In the genomic region with DNA sequence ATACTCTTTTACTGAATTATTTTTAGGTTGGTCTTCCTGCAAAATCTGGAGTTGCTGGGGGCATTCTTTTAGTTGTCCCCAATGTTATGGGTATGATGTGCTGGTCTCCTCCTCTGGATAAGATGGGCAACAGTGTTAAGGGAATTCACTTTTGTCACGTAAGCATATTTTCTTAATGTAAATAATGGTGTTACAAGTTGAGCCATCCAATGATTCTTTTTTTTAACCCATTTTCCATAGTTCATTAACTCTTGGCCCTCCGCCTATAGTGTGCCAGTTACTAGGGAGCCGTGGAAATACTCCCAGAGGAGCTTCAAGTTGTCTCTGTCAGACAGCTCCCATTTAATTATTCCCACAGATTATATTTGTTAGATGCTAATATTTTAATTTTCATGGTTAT, we compare ENCODE assay signal across 27 cellular contexts. TPM values are rescaled to one million over a fixed set of nuclear protein-coding genes. Genes with fewer than 3 reads are reported as not detected.
DNase-seq lines count a peak whose midpoint lies in the region; FAIRE-seq and TF ChIP-seq lines count a peak whose summit lies in the region.
"Had no signal": no experiment of that assay in that cellular context is flagged by ENCODE, and none has a peak within 500 bp of the region (broad histone marks: within the 10 kb centered on the region; RNA-seq: fewer than 3 reads in every experiment).

No MANE protein-coding gene starts in this region.

- no peaks in the 10 kb centered on the region for H3K9me3 ChIP-seq in GM23248 (ENCODE audit: low read depth)
- no peaks in the 10 kb centered on the region for H3K9me3 ChIP-seq in kidney (ENCODE audit: control insufficient read depth in 1 of 2, low read length in 2 of 2)
- no peaks in the 10 kb centered on the region for H3K9me3 ChIP-seq in right atrium auricular region
- H3K9me3 ChIP-seq: heart right ventricle, neutrophil, psoas muscle, thoracic aorta had no signal

- WGBS in GM23248 (ENCODE audit: low coverage in 1 of 2, low lambda C conversion rate in 2 of 2, missing lambda C conversion rate in 2 of 2), 2 experiments = 95 to 100% methylated on average over 3 of the region's 3 CpGs

- FAIRE-seq in RCC 7860 (lab: Jason Lieb, UNC) = no peak
- no peak for FAIRE-seq in kidney (lab: Jason Lieb, UNC)
- FAIRE-seq: bronchial epithelial cell, colon, urothelium cell line had no signal

- no peak overlapping the region for H2AFZ ChIP-seq in GM23248

- H3K4me3 Mint-ChIP-seq in activated T-helper 1 cell treated with anti-CD3 and anti-CD28 coated beads, Interleukin-12 subunit alpha, Interleukin-12 subunit beta, Interleukin-2, Interleukin-4 antibody, amounts not matched to agents 30 ng/mL and 10 ng/mL and 1 ng/mL, durations not matched to agents 14 hours and 24 hours and 36 hours = no peak overlapping the region
- H3K4me3 Mint-ChIP-seq: activated CD4-positive, alpha-beta T cell treated with anti-CD3 and anti-CD28 coated beads for 36 hours; activated CD8-positive, alpha-beta memory T cell treated with anti-CD3 and anti-CD28 coated beads, Interleukin-2, amount 10 ng/mL, durations not matched to agents 7 days and 5 days; CD14-positive monocyte; stimulated activated naive CD8-positive, alpha-beta T cell treated with anti-CD3 and anti-CD28 coated beads, Interleukin-15, Interleukin-2, amounts not matched to agents 100 ng/mL and 50 ng/mL, for 24 hours; T-helper 2 cell treated with Interferon-gamma antibody and Interleukin-4, amounts not matched to agents 5 μg/mL and 100 μg/mL, for 36 hours had no signal

- peaks cover 5% of the 10 kb centered on the region for H3K4me1 Mint-ChIP-seq in activated T-helper 1 cell treated with anti-CD3 and anti-CD28 coated beads, Interleukin-12 subunit alpha, Interleukin-12 subunit beta, Interleukin-2, Interleukin-4 antibody, amounts not matched to agents 30 ng/mL and 10 ng/mL and 1 ng/mL, durations not matched to agents 14 hours and 24 hours and 36 hours (ENCODE audit: low read depth)
- H3K4me1 Mint-ChIP-seq: CD14-positive monocyte had no signal

- peak; percentile 76 for DNase-seq in Caki2 (ENCODE audit: low read depth)
- DNase-seq in GM23248 = no peak
- DNase-seq in RCC 7860 (ENCODE audit: low spot score) = peak; percentile 52
- DNase-seq in kidney = no peak
- DNase-seq in effector CD8-positive, alpha-beta T cell (lab: John Stamatoyannopoulos, UW) = no peak
- no peak for DNase-seq in right atrium auricular region (ENCODE audit: low spot score)
- DNase-seq in activated T-helper 1 cell treated with anti-CD3 and anti-CD28 coated beads, Interleukin-12 subunit alpha, Interleukin-12 subunit beta, Interleukin-2, Interleukin-4 antibody, amounts not matched to agents 30 ng/mL and 10 ng/mL and 1 ng/mL, durations not matched to agents 14 hours and 24 hours and 36 hours (ENCODE audit: low spot score) = no peak
- DNase-seq: activated CD4-positive, alpha-beta T cell treated with anti-CD3 and anti-CD28 coated beads for 36 hours; activated CD8-positive, alpha-beta memory T cell treated with anti-CD3 and anti-CD28 coated beads, Interleukin-2, amount 10 ng/mL, durations not matched to agents 7 days and 5 days; activated naive CD4-positive, alpha-beta T cell treated with Interleukin-2 at 50 U/mL for 16 hours; activated T-cell treated with anti-CD3 and anti-CD28 coated beads, Interleukin-2, amount 50 U/mL, for 48 hours; amniotic stem cell; Calu3; effector memory CD4-positive, alpha-beta T cell; heart right ventricle; left cardiac atrium; mammary epithelial cell; psoas muscle had no signal

- H4K20me1 ChIP-seq in GM23248 (ENCODE audit: insufficient read depth) = 0 out of 2 replicates have a peak, but pooled peaks cover 3% of the 10 kb centered on the region

- H3K27ac ChIP-seq in GM23248 (peak overlapping the region; percentile 40), kidney (ENCODE audit: low read depth in 2 of 2, low read length in 2 of 2) (peak overlapping the region; percentile 32 to 39), right atrium auricular region (no peak overlapping the region)
- H3K27ac ChIP-seq: heart right ventricle, HL-60, neutrophil, psoas muscle, thoracic aorta had no signal

- peaks cover 86% of the 10 kb centered on the region for H3K79me2 ChIP-seq in GM23248 (ENCODE audit: insufficient read depth)

- H3K4me3 ChIP-seq in GM23248 (no peak overlapping the region), kidney (ENCODE audit: low read length in 2 of 2) (peak overlapping the region; percentile 44 to 51), right atrium auricular region (no peak overlapping the region)
- H3K4me3 ChIP-seq: heart right ventricle, psoas muscle, thoracic aorta had no signal

- peaks cover 39% of the 10 kb centered on the region for H3K36me3 Mint-ChIP-seq in activated T-helper 1 cell treated with anti-CD3 and anti-CD28 coated beads, Interleukin-12 subunit alpha, Interleukin-12 subunit beta, Interleukin-2, Interleukin-4 antibody, amounts not matched to agents 30 ng/mL and 10 ng/mL and 1 ng/mL, durations not matched to agents 14 hours and 24 hours and 36 hours (ENCODE audit: low read depth)

- in situ Hi-C loops in Caki2 (cut with HindIII; ENCODE audit: low pct_unique_long_range_greater_than_20kb, low sequenced_read_pairs) (no loop called here), GM23248 (cut with MboI) (no loop called here)

- H3K4me1 ChIP-seq in GM23248 (ENCODE audit: insufficient read depth) (peaks cover 31% of the 10 kb centered on the region), kidney (ENCODE audit: control insufficient read depth in 1 of 2, insufficient read depth in 1 of 2, low read depth in 1 of 2, low read length in 2 of 2) (peaks cover 3 to 7% of the 10 kb centered on the region in 2 donors), right atrium auricular region (no peaks in the 10 kb centered on the region)
- H3K4me1 ChIP-seq: psoas muscle had no signal

- TF ChIP-seq CTCF in kidney (IDR thresholded peaks at IDR 0.05; ENCODE audit: borderline replicate concordance, extremely low read depth, insufficient read depth) = no peak
- TF ChIP-seq CTCF in right atrium auricular region (IDR thresholded peaks at IDR 0.05) = no peak

- peaks cover 92% of the 10 kb centered on the region for H3K36me3 ChIP-seq in GM23248 (ENCODE audit: low read depth)
- peaks cover 0 to 3% of the 10 kb centered on the region in 2 donors for H3K36me3 ChIP-seq in kidney (ENCODE audit: control insufficient read depth in 1 of 2, insufficient read depth in 2 of 2, low read length in 2 of 2)
- H3K36me3 ChIP-seq in right atrium auricular region = peaks cover 37% of the 10 kb centered on the region

- no peaks in the 10 kb centered on the region for H3K9me2 ChIP-seq in GM23248 (ENCODE audit: insufficient read depth)

- H3K9me3 Mint-ChIP-seq in activated T-helper 1 cell treated with anti-CD3 and anti-CD28 coated beads, Interleukin-12 subunit alpha, Interleukin-12 subunit beta, Interleukin-2, Interleukin-4 antibody, amounts not matched to agents 30 ng/mL and 10 ng/mL and 1 ng/mL, durations not matched to agents 14 hours and 24 hours and 36 hours = no peaks in the 10 kb centered on the region
- H3K9me3 Mint-ChIP-seq: CD14-positive monocyte; stimulated activated naive CD8-positive, alpha-beta T cell treated with anti-CD3 and anti-CD28 coated beads, Interleukin-15, Interleukin-2, amounts not matched to agents 100 ng/mL and 50 ng/mL, for 24 hours; T-helper 2 cell treated with Interferon-gamma antibody and Interleukin-4, amounts not matched to agents 5 μg/mL and 100 μg/mL, for 36 hours had no signal

- no peaks in the 10 kb centered on the region for H3K27me3 Mint-ChIP-seq in activated T-helper 1 cell treated with anti-CD3 and anti-CD28 coated beads, Interleukin-12 subunit alpha, Interleukin-12 subunit beta, Interleukin-2, Interleukin-4 antibody, amounts not matched to agents 30 ng/mL and 10 ng/mL and 1 ng/mL, durations not matched to agents 14 hours and 24 hours and 36 hours (ENCODE audit: insufficient read depth)
- H3K27me3 Mint-ChIP-seq: activated CD4-positive, alpha-beta T cell treated with anti-CD3 and anti-CD28 coated beads for 36 hours; activated CD8-positive, alpha-beta memory T cell treated with anti-CD3 and anti-CD28 coated beads, Interleukin-2, amount 10 ng/mL, durations not matched to agents 7 days and 5 days; stimulated activated naive CD8-positive, alpha-beta T cell treated with anti-CD3 and anti-CD28 coated beads, Interleukin-15, Interleukin-2, amounts not matched to agents 100 ng/mL and 50 ng/mL, for 24 hours had no signal

- intact Hi-C loops in kidney (cut with DNase I) = no loop called here
- intact Hi-C loops in activated T-helper 1 cell treated with anti-CD3 and anti-CD28 coated beads, Interleukin-12 subunit alpha, Interleukin-12 subunit beta, Interleukin-2, Interleukin-4 antibody, amounts not matched to agents 30 ng/mL and 10 ng/mL and 1 ng/mL, durations not matched to agents 14 hours and 24 hours and 36 hours (cut with micrococcal nuclease) = loop anchor here (2.0 kb wide), 1 partner anchor 40 kb away; no protein-coding TSS in a partner anchor

- H3K27me3 ChIP-seq in GM23248 (replicated peaks; ENCODE audit: insufficient read depth) (no peaks in the 10 kb centered on the region), right atrium auricular region (no peaks in the 10 kb centered on the region)
- H3K27me3 ChIP-seq: heart right ventricle, neutrophil had no signal

- H3K4me2 ChIP-seq in GM23248 (ENCODE audit: unreplicated experiment) = no peak overlapping the region

- peaks cover 83% of the 10 kb centered on the region for H3F3A ChIP-seq in GM23248 (ENCODE audit: insufficient read depth)

- H3K27ac Mint-ChIP-seq in activated T-helper 1 cell treated with anti-CD3 and anti-CD28 coated beads, Interleukin-12 subunit alpha, Interleukin-12 subunit beta, Interleukin-2, Interleukin-4 antibody, amounts not matched to agents 30 ng/mL and 10 ng/mL and 1 ng/mL, durations not matched to agents 14 hours and 24 hours and 36 hours = no peak overlapping the region
- H3K27ac Mint-ChIP-seq: activated CD4-positive, alpha-beta T cell treated with anti-CD3 and anti-CD28 coated beads for 36 hours; activated CD8-positive, alpha-beta memory T cell treated with anti-CD3 and anti-CD28 coated beads, Interleukin-2, amount 10 ng/mL, durations not matched to agents 7 days and 5 days; stimulated activated naive CD8-positive, alpha-beta T cell treated with anti-CD3 and anti-CD28 coated beads, Interleukin-15, Interleukin-2, amounts not matched to agents 100 ng/mL and 50 ng/mL, for 24 hours; T-helper 2 cell treated with Interferon-gamma antibody and Interleukin-4, amounts not matched to agents 5 μg/mL and 100 μg/mL, for 36 hours had no signal

- H3K9ac ChIP-seq in GM23248 = no peak overlapping the region
- no peak overlapping the region for H3K9ac ChIP-seq in kidney (ENCODE audit: low read length in 2 of 2)

RNA-seq across cellular contexts. Expression of a gene that starts 49.8 kb away (rescaled TPM):
- 270 and 324 TPM in 2 replicates for total RNA-seq in Caki2 (2014; rRNA removed; shearing (Covaris generic); ENCODE audit: low replicate concordance)
- 362 and 426 TPM in 2 replicates for total RNA-seq in GM23248 (2014; rRNA removed; shearing (Covaris generic))
- 81.0 and 96.0 TPM in 2 replicates for polyA plus RNA-seq in GM23248 (2016; fragmentation: Nextera tagmentation; extraction: Ambion mirVana)
- 230 TPM for total RNA-seq in kidney
- 196 TPM for polyA plus RNA-seq in kidney (ENCODE audit: insufficient read depth, low read depth, low replicate concordance)
- 10 to 100 TPM; 53.7 to 77.2 TPM for total RNA-seq in right atrium auricular region
- 220 and 237 TPM in 2 replicates for total RNA-seq in activated T-helper 1 cell treated with anti-CD3 and anti-CD28 coated beads, Interleukin-12 subunit alpha, Interleukin-12 subunit beta, Interleukin-2, Interleukin-4 antibody, amounts not matched to agents 30 ng/mL and 10 ng/mL and 1 ng/mL, durations not matched to agents 14 hours and 24 hours and 36 hours

Comparison
In these comparisons a context has a peak if more than half of its experiments do, and no peak if none do; other contexts are left out.
1. DNase-seq: peak in Caki2 (single experiment) and RCC 7860 (single experiment); none in GM23248 (single experiment), kidney (single experiment), effector CD8-positive, alpha-beta T cell (single experiment), right atrium auricular region (single experiment) and activated T-helper 1 cell treated with anti-CD3 and anti-CD28 coated beads, Interleukin-12 subunit alpha, Interleukin-12 subunit beta, Interleukin-2, Interleukin-4 antibody, amounts not matched to agents 30 ng/mL and 10 ng/mL and 1 ng/mL, durations not matched to agents 14 hours and 24 hours and 36 hours (single experiment).
2. H3K27ac ChIP-seq: peak in GM23248 (single experiment) and kidney (2 of 2); none in right atrium auricular region (0 of 2).
3. H3K4me3 ChIP-seq: peak in kidney (2 of 2); none in GM23248 (single experiment) and right atrium auricular region (0 of 2).